Comparison of ENCODE assay signal across 1 cellular context in the genomic region with DNA sequence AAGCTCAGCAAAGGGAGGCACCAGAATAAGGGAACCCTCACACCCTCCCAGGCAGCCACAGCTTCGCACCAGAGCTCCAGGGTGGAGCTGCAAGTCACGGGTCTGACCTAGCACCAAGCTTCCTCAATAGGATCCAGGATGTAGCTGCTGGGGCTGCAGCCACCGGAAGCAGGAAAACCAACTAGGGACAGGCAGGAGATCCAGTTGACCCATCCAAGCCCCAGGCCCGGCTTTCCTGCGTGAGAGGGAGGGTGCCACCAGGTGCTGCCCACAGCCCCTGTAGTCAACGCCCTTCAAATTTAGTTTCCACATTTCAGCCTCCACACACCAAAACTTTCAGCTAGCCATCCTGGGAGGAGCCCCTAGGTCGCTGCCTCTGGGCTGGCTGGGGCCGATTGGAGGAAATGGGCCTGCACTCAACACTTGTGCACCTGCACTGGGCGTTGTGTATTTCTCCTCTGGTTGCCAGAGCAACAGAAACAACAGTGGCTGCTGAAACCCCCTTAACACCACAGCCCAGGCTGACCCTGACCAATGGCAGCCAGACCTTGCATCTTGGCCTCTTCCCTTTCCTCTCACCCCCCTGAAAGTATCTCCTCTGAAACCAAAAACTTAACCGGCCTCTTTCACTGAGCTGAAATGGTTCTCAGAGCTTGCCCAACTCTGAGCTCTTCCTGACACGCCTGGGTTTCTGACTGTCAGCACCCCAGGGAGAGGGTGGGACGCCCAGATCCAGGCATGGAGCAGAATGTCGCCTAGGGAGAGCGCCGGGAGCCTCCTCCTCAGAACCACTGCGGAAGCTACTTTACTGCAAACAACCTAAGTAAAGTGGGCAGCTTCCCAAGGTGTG.
TF ChIP-seq lines count a peak whose summit lies in the region.

No MANE protein-coding gene starts in this region.

TF ChIP-seq in SK-N-SH, 30 proteins besides CTCF, POLR2A, EP300 and RAD21 (continued from another document):
- TF ChIP-seq, protein P1, sequence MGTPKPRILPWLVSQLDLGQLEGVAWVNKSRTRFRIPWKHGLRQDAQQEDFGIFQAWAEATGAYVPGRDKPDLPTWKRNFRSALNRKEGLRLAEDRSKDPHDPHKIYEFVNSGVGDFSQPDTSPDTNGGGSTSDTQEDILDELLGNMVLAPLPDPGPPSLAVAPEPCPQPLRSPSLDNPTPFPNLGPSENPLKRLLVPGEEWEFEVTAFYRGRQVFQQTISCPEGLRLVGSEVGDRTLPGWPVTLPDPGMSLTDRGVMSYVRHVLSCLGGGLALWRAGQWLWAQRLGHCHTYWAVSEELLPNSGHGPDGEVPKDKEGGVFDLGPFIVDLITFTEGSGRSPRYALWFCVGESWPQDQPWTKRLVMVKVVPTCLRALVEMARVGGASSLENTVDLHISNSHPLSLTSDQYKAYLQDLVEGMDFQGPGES (IDR thresholded peaks at IDR 0.05; ENCODE audit: low read depth, low read length) = no peak
- TF ChIP-seq, protein P2, sequence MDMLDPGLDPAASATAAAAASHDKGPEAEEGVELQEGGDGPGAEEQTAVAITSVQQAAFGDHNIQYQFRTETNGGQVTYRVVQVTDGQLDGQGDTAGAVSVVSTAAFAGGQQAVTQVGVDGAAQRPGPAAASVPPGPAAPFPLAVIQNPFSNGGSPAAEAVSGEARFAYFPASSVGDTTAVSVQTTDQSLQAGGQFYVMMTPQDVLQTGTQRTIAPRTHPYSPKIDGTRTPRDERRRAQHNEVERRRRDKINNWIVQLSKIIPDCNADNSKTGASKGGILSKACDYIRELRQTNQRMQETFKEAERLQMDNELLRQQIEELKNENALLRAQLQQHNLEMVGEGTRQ (IDR thresholded peaks at IDR 0.05; ENCODE audit: borderline replicate concordance, low read depth, low read length) = no peak
- TF ChIP-seq GABPA (IDR thresholded peaks at IDR 0.05; ENCODE audit: low read depth) (no peak), FOXM1 (IDR thresholded peaks at IDR 0.05; ENCODE audit: low read depth) (no peak)
